1 cellular context compared by ENCODE assay signal in genomic region chr16:10929097-10929496, GRCh38. TPM values are rescaled to one million over a fixed set of nuclear protein-coding genes. Genes with fewer than 3 reads are reported as not detected.
"Had no signal": no experiment of that assay in that cellular context is flagged by ENCODE, and none has a peak within 500 bp of the region (broad histone marks: within the 10 kb centered on the region; RNA-seq: fewer than 3 reads in every experiment).

No MANE protein-coding gene starts in this region.

RNA-seq across cellular contexts. Expression of gene CIITA, which starts 52.1 kb away (rescaled TPM):
- total RNA-seq: epithelial cell of proximal tubule had no signal
